ENCODE assay signal across 14 cellular contexts in the genomic region with DNA sequence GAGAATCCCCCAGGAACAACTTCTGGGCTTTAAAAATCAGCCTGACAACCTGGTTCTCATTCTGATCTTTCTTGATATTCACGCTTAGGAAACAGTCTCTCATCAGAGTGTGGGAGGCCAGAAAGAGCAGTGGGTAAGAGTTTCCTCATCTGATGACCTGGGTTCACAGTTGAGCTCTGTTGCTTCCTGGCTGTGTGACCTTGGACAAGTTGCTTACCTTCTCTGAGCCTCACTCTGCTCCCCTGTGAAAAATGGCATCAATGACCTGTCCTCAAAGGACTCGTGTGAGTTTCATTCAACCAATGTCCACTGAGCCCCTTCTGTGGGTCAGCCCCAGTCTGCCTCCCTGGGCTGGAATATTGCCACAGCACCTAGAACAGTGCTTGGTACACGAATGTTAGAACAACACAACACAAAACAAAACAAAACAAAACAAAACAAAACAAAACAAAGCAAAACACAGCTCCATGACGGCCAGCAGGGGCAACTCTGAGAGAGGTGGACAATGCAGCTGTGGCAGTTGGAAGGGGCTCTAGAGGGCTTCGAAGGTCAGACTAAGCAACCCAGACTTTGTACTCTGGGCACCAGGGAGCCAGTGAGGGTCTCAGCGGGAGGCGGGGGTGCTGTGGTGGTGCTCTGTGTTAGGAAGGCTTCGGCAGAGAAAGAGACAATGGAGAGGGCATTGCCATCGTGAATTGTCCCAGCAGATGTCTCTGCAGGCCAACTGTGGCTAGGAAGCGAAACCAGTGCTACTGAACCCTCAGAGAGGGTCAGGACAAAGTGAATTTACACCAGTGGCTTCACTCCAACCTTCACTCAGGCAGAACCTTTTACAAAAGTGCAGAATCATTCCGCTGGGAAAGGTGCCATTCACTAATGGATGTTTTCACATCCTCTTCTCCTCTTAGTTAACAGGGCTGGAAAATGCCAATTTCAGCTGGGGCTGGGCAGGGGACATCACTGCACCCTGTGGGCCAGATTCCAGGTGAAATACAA. TPM values are rescaled to one million over a fixed set of nuclear protein-coding genes. Genes with fewer than 3 reads are reported as not detected.
DNase-seq lines count a peak whose midpoint lies in the region; FAIRE-seq and TF ChIP-seq lines count a peak whose summit lies in the region.
"Had no signal": no experiment of that assay in that cellular context is flagged by ENCODE, and none has a peak within 500 bp of the region (broad histone marks: within the 10 kb centered on the region; RNA-seq: fewer than 3 reads in every experiment).

No MANE protein-coding gene starts in this region.

- no peaks in the 10 kb centered on the region for H3K36me3 Mint-ChIP-seq in activated CD4-positive, alpha-beta memory T cell treated with anti-CD3 and anti-CD28 coated beads for 36 hours

- no peaks in the 10 kb centered on the region for H3K4me1 Mint-ChIP-seq in activated CD4-positive, alpha-beta memory T cell treated with anti-CD3 and anti-CD28 coated beads for 36 hours (ENCODE audit: low read depth)
- H3K4me1 Mint-ChIP-seq: B cell had no signal

- TF ChIP-seq CTCF in C4-2B (conservative IDR thresholded peaks at IDR 0.05), result no peak
- TF ChIP-seq CTCF in D721Med (IDR thresholded peaks at IDR 0.05; ENCODE audit: insufficient read depth, missing control alignments), result no peak

- no peaks in the 10 kb centered on the region for H3K27me3 Mint-ChIP-seq in activated CD4-positive, alpha-beta memory T cell treated with anti-CD3 and anti-CD28 coated beads for 36 hours
- H3K27me3 Mint-ChIP-seq: B cell had no signal

- no peak overlapping the region for H3K27ac Mint-ChIP-seq in activated CD4-positive, alpha-beta memory T cell treated with anti-CD3 and anti-CD28 coated beads for 36 hours
- H3K27ac Mint-ChIP-seq: B cell had no signal

- POLR2A ChIA-PET in activated CD4-positive, alpha-beta memory T cell treated with anti-CD3 and anti-CD28 coated beads for 36 hours (lab: Charles Lee), result no interaction called here

- CTCF ChIA-PET in activated CD4-positive, alpha-beta memory T cell treated with anti-CD3 and anti-CD28 coated beads for 36 hours (lab: Charles Lee), result interaction anchor here (0.9 to 2.1 kb wide), 2 partner anchors 34 to 295 kb away, joined by 3 to 5 read pairs; no protein-coding TSS in a partner anchor

- H3K9me3 Mint-ChIP-seq in activated CD4-positive, alpha-beta memory T cell treated with anti-CD3 and anti-CD28 coated beads for 36 hours, result no peaks in the 10 kb centered on the region

- intact Hi-C loops in activated CD4-positive, alpha-beta memory T cell treated with anti-CD3 and anti-CD28 coated beads for 36 hours (cut with micrococcal nuclease), result no loop called here

- no peak overlapping the region for H3K4me3 Mint-ChIP-seq in activated CD4-positive, alpha-beta memory T cell treated with anti-CD3 and anti-CD28 coated beads for 36 hours
- H3K4me3 Mint-ChIP-seq: B cell had no signal

- FAIRE-seq in D721Med (lab: Jason Lieb, UNC), result no peak

- H3K27ac ChIP-seq in C4-2B (peak overlapping the region; percentile 48), caudate nucleus (ENCODE audit: low read depth, low read length) (peak overlapping the region; percentile 89)
- H3K27ac ChIP-seq: colonic mucosa, SJSA1 had no signal

- peak; percentile 94 for DNase-seq in NCI-H2029 (lab: John Stamatoyannopoulos, UW)
- peak in 23 of 61 donors; percentile 8 to 87 (median 38) for DNase-seq in caudate nucleus (lab: John Stamatoyannopoulos, UW)
- peak; percentile 65 for DNase-seq in midbrain (lab: John Stamatoyannopoulos, UW)
- no peak for DNase-seq in NK-92 treated with Interleukin-12 subunit alpha and Interleukin-12 subunit beta, amount 100 ng/mL, for 24 hours (lab: John Stamatoyannopoulos, UW)
- no peak for DNase-seq in D721Med (ENCODE audit: insufficient read length, low spot score)
- DNase-seq in activated CD4-positive, alpha-beta memory T cell treated with anti-CD3 and anti-CD28 coated beads for 36 hours, result no peak
- no peak for DNase-seq in Kasumi-1 (lab: John Stamatoyannopoulos, UW)
- DNase-seq: activated CD4-positive, alpha-beta T cell treated with anti-CD3 and anti-CD28 coated beads for 48 hours; activated gamma-delta T cell treated with Interleukin-2 at 50 U/mL for 16 hours; colonic mucosa; foreskin melanocyte had no signal

RNA-seq across cellular contexts. Expression of a gene that starts 14.3 kb away (rescaled TPM):
- under 1 TPM; 0.07 to 0.10 TPM for total RNA-seq in activated CD4-positive, alpha-beta memory T cell treated with anti-CD3 and anti-CD28 coated beads for 36 hours
- total RNA-seq: SJSA1 had no signal

Comparison
In these comparisons a context has a peak if more than half of its experiments do, and no peak if none do; other contexts are left out.
1. DNase-seq: peak in NCI-H2029 (single experiment) and midbrain (single experiment); none in NK-92 treated with Interleukin-12 subunit alpha and Interleukin-12 subunit beta, amount 100 ng/mL, for 24 hours (single experiment), D721Med (single experiment), activated CD4-positive, alpha-beta memory T cell treated with anti-CD3 and anti-CD28 coated beads for 36 hours (single experiment) and Kasumi-1 (0 of 2).